22 cellular contexts compared by ENCODE assay signal in genomic region chr12:50523772-50524171, GRCh38.
"Had no signal": no experiment of that assay in that cellular context is flagged by ENCODE, and none has a peak within 500 bp of the region (broad histone marks: within the 10 kb centered on the region; RNA-seq: fewer than 3 reads in every experiment).

No MANE protein-coding gene starts in this region.

- H3K9me3 Mint-ChIP-seq: neural crest cell; stimulated activated naive CD8-positive, alpha-beta T cell treated with anti-CD3 and anti-CD28 coated beads, Interleukin-15, amount 100 ng/mL, for 72 hours; T-cell had no signal

- H3K27ac ChIP-seq: prostate gland, suprapubic skin had no signal

- H3K4me3 Mint-ChIP-seq: brain; neural crest cell; stimulated activated naive CD8-positive, alpha-beta T cell treated with anti-CD3 and anti-CD28 coated beads, Interleukin-15, amount 100 ng/mL, for 72 hours; T-cell; type B pancreatic cell had no signal

- H3K27me3 ChIP-seq: dorsolateral prefrontal cortex, suprapubic skin had no signal

- H3K9me3 ChIP-seq: prostate gland, suprapubic skin had no signal

- H3K27me3 Mint-ChIP-seq: brain; stimulated activated naive CD8-positive, alpha-beta T cell treated with anti-CD3 and anti-CD28 coated beads, Interleukin-15, amount 100 ng/mL, for 72 hours; T-cell; type B pancreatic cell had no signal

- H3K36me3 ChIP-seq: prostate gland had no signal

- H3K4me3 ChIP-seq: dorsolateral prefrontal cortex, prostate gland, skin epidermis, suprapubic skin had no signal

- H3K4me1 ChIP-seq: prostate gland had no signal

- DNase-seq: activated CD4-positive, alpha-beta T cell treated with anti-CD3 and anti-CD28 coated beads for 1 hour; activated CD4-positive, alpha-beta T cell treated with anti-CD3 and anti-CD28 coated beads, Interleukin-2, amount 50 U/mL, for 48 hours; activated naive CD4-positive, alpha-beta T cell; anterior cingulate cortex; caudate nucleus; dorsolateral prefrontal cortex; foreskin melanocyte; glutamatergic neuron; hypothalamus; islet precursor cell; left colon; mammary epithelial cell; right cardiac atrium; stimulated activated naive CD8-positive, alpha-beta T cell treated with anti-CD3 and anti-CD28 coated beads, Interleukin-15, amount 100 ng/mL, for 72 hours; T-cell; T-helper 9 cell had no signal

- ATAC-seq: left colon; right cardiac atrium; stimulated activated naive CD8-positive, alpha-beta T cell treated with anti-CD3 and anti-CD28 coated beads, Interleukin-15, amount 100 ng/mL, for 72 hours; T-cell had no signal

- H3K27ac Mint-ChIP-seq: type B pancreatic cell had no signal
